11 cellular contexts compared by ENCODE assay signal in genomic region chr4:110163327-110164070, GRCh38. TPM values are rescaled to one million over a fixed set of nuclear protein-coding genes. Genes with fewer than 3 reads are reported as not detected.
A peak's percentile ranks its signal among the peaks of the same experiment; 100 is the strongest.
DNase-seq lines count a peak whose midpoint lies in the region; TF ChIP-seq lines count a peak whose summit lies in the region.
"Had no signal": no experiment of that assay in that cellular context is flagged by ENCODE, and none has a peak within 500 bp of the region (broad histone marks: within the 10 kb centered on the region; RNA-seq: fewer than 3 reads in every experiment).

No MANE protein-coding gene starts in this region.

- H3K4me3 ChIP-seq in AG10803 (ENCODE audit: low read length) = no peak overlapping the region
- no peak overlapping the region for H3K4me3 ChIP-seq in ascending aorta
- H3K4me3 ChIP-seq in mesenchymal stem cell (ENCODE audit: insufficient read depth in 1 of 2, low read depth in 1 of 2, low read length in 2 of 2) = peak overlapping the region in 1 of 2 experiments; percentile 35
- H3K4me3 ChIP-seq in A673 (ENCODE audit: low read depth, low read length, poor library complexity, severe bottlenecking) = no peak overlapping the region
- H3K4me3 ChIP-seq: esophagus squamous epithelium had no signal

- H2AFZ ChIP-seq in mesenchymal stem cell (ENCODE audit: low read depth, low read length) = no peak overlapping the region

- DNase-seq in AG10803 (ENCODE audit: low read depth) (peak; percentile 80), HT1080 (ENCODE audit: low read depth) (peak; percentile 85), ascending aorta (ENCODE audit: low spot score in 2 of 2) (no peak), mesenchymal stem cell (peak; percentile 70), A673 (ENCODE audit: low spot score) (no peak), 8988T (no peak), NCI-H2196 treated with DMSO at 0.1 percent for 48 hours (lab: John Stamatoyannopoulos, UW; ENCODE audit: unreplicated experiment) (no peak)
- DNase-seq in activated CD8-positive, alpha-beta memory T cell treated with anti-CD3 and anti-CD28 coated beads, Interleukin-2, amount 50 U/mL, for 4 hours = no peak
- DNase-seq: activated T-cell treated with anti-CD3 and anti-CD28 coated beads, Interleukin-2, amount 50 U/mL, for 48 hours; esophagus squamous epithelium; stimulated activated CD4-positive, alpha-beta T cell treated with anti-CD3 and anti-CD28 coated beads, Interleukin-4, amount 100 ng/mL, for 24 hours had no signal

- intact Hi-C loops in ascending aorta (cut with DNase I) = loop anchor here (2.0 kb wide), 1 partner anchor 33 kb away; no protein-coding TSS in a partner anchor
- intact Hi-C loops in A673 (cut with micrococcal nuclease; ENCODE audit: unreplicated experiment) = no loop called here

- H3K9ac ChIP-seq in mesenchymal stem cell (ENCODE audit: low read length) = peak overlapping the region; percentile 57

- H3K79me1 ChIP-seq in mesenchymal stem cell (replicated peaks; ENCODE audit: low read length, poor library complexity, severe bottlenecking) = peaks cover 23% of the 10 kb centered on the region

- no peak overlapping the region for H3K14ac ChIP-seq in mesenchymal stem cell (ENCODE audit: low read length in 2 of 2)

- BruUV-seq in A673 (replicated peaks; lab: Mats Ljungman, UMichigan) = no TSS peak

- no peaks in the 10 kb centered on the region for H3K9me3 ChIP-seq in ascending aorta
- no peaks in the 10 kb centered on the region for H3K9me3 ChIP-seq in mesenchymal stem cell (ENCODE audit: control insufficient read depth, low read length)
- H3K9me3 ChIP-seq in A673 (ENCODE audit: low read depth, low read length, poor library complexity, severe bottlenecking) = no peaks in the 10 kb centered on the region
- H3K9me3 ChIP-seq: esophagus squamous epithelium had no signal

- POLR2A ChIA-PET in A673 (lab: Charles Lee; ENCODE audit: low non-redundant PET) = no interaction called here

- no peak overlapping the region for H4K8ac ChIP-seq in mesenchymal stem cell (ENCODE audit: low read length)

- no peak overlapping the region for H3K4ac ChIP-seq in mesenchymal stem cell (ENCODE audit: low read depth in 1 of 2, low read length in 2 of 2)

- H2BK5ac ChIP-seq in mesenchymal stem cell (ENCODE audit: low read depth, low read length, poor library complexity, severe bottlenecking) = no peak overlapping the region

- TF ChIP-seq CTCF in AG10803 (conservative IDR thresholded peaks at IDR 0.05; ENCODE audit: low read length) (peak; percentile 19), ascending aorta (IDR thresholded peaks at IDR 0.05) (peak in 1 of 3 experiments; percentile 21), A673 (conservative IDR thresholded peaks at IDR 0.05; ENCODE audit: low read depth, low read length) (no peak; the same call in 1 of the 2 replicates)

- CTCF ChIA-PET in A673 (lab: Charles Lee) = no interaction called here

- no peaks in the 10 kb centered on the region for H3K36me3 ChIP-seq in ascending aorta
- no peaks in the 10 kb centered on the region for H3K36me3 ChIP-seq in mesenchymal stem cell (ENCODE audit: control insufficient read depth in 1 of 2, insufficient read depth in 2 of 2, low read depth in 1 of 2, low read length in 2 of 2)
- H3K36me3 ChIP-seq in A673 (ENCODE audit: insufficient read depth, low read length, poor library complexity, severe bottlenecking) = no peaks in the 10 kb centered on the region
- H3K36me3 ChIP-seq: esophagus squamous epithelium had no signal

- H3K27ac ChIP-seq in ascending aorta (peak overlapping the region; percentile 3 to 49), mesenchymal stem cell (ENCODE audit: low read length, poor library complexity, severe bottlenecking) (no peak overlapping the region), A673 (ENCODE audit: low read depth, low read length, poor library complexity, severe bottlenecking) (no peak overlapping the region)

- peaks cover 0 to 3% of the 10 kb centered on the region in 2 donors for H3K4me1 ChIP-seq in ascending aorta
- H3K4me1 ChIP-seq in mesenchymal stem cell (ENCODE audit: control insufficient read depth, insufficient read depth, low read depth, low read length) = peaks cover 7% of the 10 kb centered on the region
- H3K4me1 ChIP-seq in A673 (ENCODE audit: insufficient read depth, low read length, poor library complexity, severe bottlenecking) = peaks cover 51% of the 10 kb centered on the region

- no peak overlapping the region for H2BK15ac ChIP-seq in mesenchymal stem cell (ENCODE audit: low read depth, poor library complexity, severe bottlenecking)

- no peak overlapping the region for H4K91ac ChIP-seq in mesenchymal stem cell (ENCODE audit: low read length)

- H3K27me3 ChIP-seq in ascending aorta = no peaks in the 10 kb centered on the region
- no peaks in the 10 kb centered on the region for H3K27me3 ChIP-seq in mesenchymal stem cell (ENCODE audit: control insufficient read depth in 1 of 2, insufficient read depth in 1 of 2, low read length in 2 of 2)
- H3K27me3 ChIP-seq in A673 (replicated peaks; ENCODE audit: insufficient read depth, low read depth, low read length, poor library complexity) = no peaks in the 10 kb centered on the region
- H3K27me3 ChIP-seq: esophagus squamous epithelium had no signal

- H3K18ac ChIP-seq in mesenchymal stem cell (ENCODE audit: low read depth in 1 of 2, low read length in 2 of 2) = no peak overlapping the region

- H2AK5ac ChIP-seq in mesenchymal stem cell (ENCODE audit: low read length, severe bottlenecking) = no peak overlapping the region

- H3K4me2 ChIP-seq in mesenchymal stem cell (ENCODE audit: low read length, poor library complexity, severe bottlenecking) = no peak overlapping the region

- no peak overlapping the region for H2BK12ac ChIP-seq in mesenchymal stem cell (ENCODE audit: low read length in 2 of 2)

- WGBS in mesenchymal stem cell = 51% methylated on average over 1 of the region's 4 CpGs

- H3K23ac ChIP-seq in mesenchymal stem cell (ENCODE audit: low read length in 2 of 2) = no peak overlapping the region

- no peak overlapping the region for H2BK120ac ChIP-seq in mesenchymal stem cell (ENCODE audit: low read depth, low read length)

RNA-seq across cellular contexts. Expression of gene ELOVL6, which starts 34.9 kb away (rescaled TPM):
- 7.2 and 25.6 TPM in 2 replicates for total RNA-seq in HT1080 (2014; rRNA removed; shearing (Covaris generic))
- polyA plus RNA-seq in HT1080 (2015; cell fraction: cytosol; rRNA removed) = 18.0 and 22.4 TPM in 2 replicates
- 19.9 and 21.6 TPM in 2 replicates for polyA plus RNA-seq in HT1080 (2015; cell fraction: nucleus; rRNA removed)
- total RNA-seq in ascending aorta (0.64 TPM), A673 (2021) (50.0 and 55.3 TPM in 2 replicates)
- 49.2 TPM for polyA plus RNA-seq in mesenchymal stem cell (2013, experiment 1 of 2)
- polyA plus RNA-seq in mesenchymal stem cell (2013, experiment 2 of 2) = 50.6 TPM

Comparison
In these comparisons a context has a peak if more than half of its experiments do, and no peak if none do; other contexts are left out.
1. DNase-seq: peak in AG10803 (single experiment), HT1080 (single experiment) and mesenchymal stem cell (single experiment); none in ascending aorta (0 of 2), activated CD8-positive, alpha-beta memory T cell treated with anti-CD3 and anti-CD28 coated beads, Interleukin-2, amount 50 U/mL, for 4 hours (single experiment), A673 (single experiment), 8988T (single experiment) and NCI-H2196 treated with DMSO at 0.1 percent for 48 hours (single experiment).
2. H3K27ac ChIP-seq: peak in ascending aorta (2 of 2); none in mesenchymal stem cell (single experiment) and A673 (single experiment).